In the genomic region with DNA sequence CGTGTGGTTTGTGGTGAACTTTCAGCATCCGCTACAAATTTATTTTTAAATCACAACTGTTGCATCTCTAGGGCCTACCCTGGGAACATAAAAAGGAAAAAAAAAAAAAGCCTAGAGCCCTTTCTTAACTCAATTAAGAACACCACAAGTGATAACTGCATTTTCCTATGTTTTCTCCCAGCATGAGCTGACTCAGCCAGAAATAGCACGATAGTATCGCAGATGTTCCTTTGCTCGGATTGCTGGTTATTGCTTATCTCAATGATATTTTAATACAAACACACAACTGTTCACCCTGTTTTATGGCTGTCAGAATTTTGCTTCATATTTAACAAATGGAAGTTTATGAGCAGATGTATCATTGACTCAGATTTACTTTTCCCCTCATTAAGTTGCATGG, we compare ENCODE assay signal across 19 cellular contexts.
DNase-seq lines count a peak whose midpoint lies in the region; ATAC-seq, FAIRE-seq and TF ChIP-seq lines count a peak whose summit lies in the region.
"Had no signal": no experiment of that assay in that cellular context is flagged by ENCODE, and none has a peak within 500 bp of the region (broad histone marks: within the 10 kb centered on the region; RNA-seq: fewer than 3 reads in every experiment).

No MANE protein-coding gene starts in this region.

- no peak overlapping the region for H3K27ac Mint-ChIP-seq in activated naive CD8-positive, alpha-beta T cell treated with anti-CD3 and anti-CD28 coated beads, Interleukin-2, amount 10 ng/mL, durations not matched to agents 7 days and 5 days
- H3K27ac Mint-ChIP-seq in activated naive CD8-positive, alpha-beta T cell treated with anti-CD3 and anti-CD28 coated beads, Interleukin-2, amount 50 U/mL, for 24 hours, result no peak overlapping the region
- H3K27ac Mint-ChIP-seq: CD8-positive, alpha-beta memory T cell; HFFc6 had no signal

- BruUV-seq in OCI-LY7 (replicated peaks; lab: Mats Ljungman, UMichigan), result no TSS peak

- H3K36me3 Mint-ChIP-seq in activated naive CD8-positive, alpha-beta T cell treated with anti-CD3 and anti-CD28 coated beads, Interleukin-2, amount 10 ng/mL, durations not matched to agents 7 days and 5 days, result no peaks in the 10 kb centered on the region
- no peaks in the 10 kb centered on the region for H3K36me3 Mint-ChIP-seq in activated naive CD8-positive, alpha-beta T cell treated with anti-CD3 and anti-CD28 coated beads, Interleukin-2, amount 50 U/mL, for 24 hours (ENCODE audit: low read depth)
- H3K36me3 Mint-ChIP-seq: CD8-positive, alpha-beta memory T cell had no signal

- H4K20me1 ChIP-seq in OCI-LY7 (ENCODE audit: insufficient read depth, low read length), result no peaks in the 10 kb centered on the region

- H3K27me3 Mint-ChIP-seq in activated naive CD8-positive, alpha-beta T cell treated with anti-CD3 and anti-CD28 coated beads, Interleukin-2, amount 10 ng/mL, durations not matched to agents 7 days and 5 days, result peaks cover 8% of the 10 kb centered on the region
- H3K27me3 Mint-ChIP-seq in activated naive CD8-positive, alpha-beta T cell treated with anti-CD3 and anti-CD28 coated beads, Interleukin-2, amount 50 U/mL, for 24 hours, result no peaks in the 10 kb centered on the region

- no peak for FAIRE-seq in H54 (lab: Jason Lieb, UNC)
- FAIRE-seq: A204.1, GM12892, H1, HepG2, HTR-8/SVneo had no signal

- H3K27ac ChIP-seq in OCI-LY7 (ENCODE audit: low read depth, low read length, poor library complexity, severe bottlenecking), result no peak overlapping the region

- H3K79me2 ChIP-seq in OCI-LY7 (ENCODE audit: insufficient read depth, low read depth, low read length), result no peaks in the 10 kb centered on the region

- H3K4me3 Mint-ChIP-seq in activated naive CD8-positive, alpha-beta T cell treated with anti-CD3 and anti-CD28 coated beads, Interleukin-2, amount 10 ng/mL, durations not matched to agents 7 days and 5 days, result peak overlapping the region; percentile 13
- H3K4me3 Mint-ChIP-seq in activated naive CD8-positive, alpha-beta T cell treated with anti-CD3 and anti-CD28 coated beads, Interleukin-2, amount 50 U/mL, for 24 hours, result no peak overlapping the region
- H3K4me3 Mint-ChIP-seq: CD8-positive, alpha-beta memory T cell; HFFc6 had no signal

- peak overlapping the region; percentile 52; the same call in 1 of the 2 replicates for H2AFZ ChIP-seq in OCI-LY7 (ENCODE audit: low read length)

- no peak overlapping the region for H3K4me2 ChIP-seq in OCI-LY7 (ENCODE audit: low read length)

- CTCF ChIA-PET in OCI-LY7 (lab: Charles Lee; ENCODE audit: unreplicated experiment), result interaction anchor here (0.8 kb wide), 1 partner anchor 9 kb away, joined by 3 read pairs; no protein-coding TSS in a partner anchor

- peaks cover 4% of the 10 kb centered on the region for H3K9me3 Mint-ChIP-seq in activated naive CD8-positive, alpha-beta T cell treated with anti-CD3 and anti-CD28 coated beads, Interleukin-2, amount 10 ng/mL, durations not matched to agents 7 days and 5 days
- H3K9me3 Mint-ChIP-seq in activated naive CD8-positive, alpha-beta T cell treated with anti-CD3 and anti-CD28 coated beads, Interleukin-2, amount 50 U/mL, for 24 hours, result no peaks in the 10 kb centered on the region

- POLR2A ChIA-PET in activated naive CD8-positive, alpha-beta T cell treated with anti-CD3 and anti-CD28 coated beads, Interleukin-2, amount 10 ng/mL, durations not matched to agents 7 days and 5 days (lab: Charles Lee), result no interaction called here
- POLR2A ChIA-PET in OCI-LY7 (lab: Charles Lee), result interaction anchor here (0.6 to 1.5 kb wide), 4 partner anchors 10 to 720 kb away, joined by 3 to 4 read pairs (median 3); no protein-coding TSS in a partner anchor

- no peak overlapping the region for H3K4me3 ChIP-seq in OCI-LY7 (ENCODE audit: low read depth, low read length, poor library complexity, severe bottlenecking)

- no peak for ATAC-seq in activated naive CD8-positive, alpha-beta T cell treated with anti-CD3 and anti-CD28 coated beads, Interleukin-2, amount 10 ng/mL, durations not matched to agents 7 days and 5 days (ENCODE audit: low read depth)
- ATAC-seq in activated naive CD8-positive, alpha-beta T cell treated with anti-CD3 and anti-CD28 coated beads, Interleukin-2, amount 50 U/mL, for 24 hours, result no peak
- ATAC-seq: HepG2 had no signal

- H3K9me2 ChIP-seq in OCI-LY7 (ENCODE audit: insufficient read depth, low read length), result no peaks in the 10 kb centered on the region

- H3K4me1 Mint-ChIP-seq in activated naive CD8-positive, alpha-beta T cell treated with anti-CD3 and anti-CD28 coated beads, Interleukin-2, amount 10 ng/mL, durations not matched to agents 7 days and 5 days, result peaks cover 11% of the 10 kb centered on the region
- H3K4me1 Mint-ChIP-seq in activated naive CD8-positive, alpha-beta T cell treated with anti-CD3 and anti-CD28 coated beads, Interleukin-2, amount 50 U/mL, for 24 hours, result peaks cover 11% of the 10 kb centered on the region

- H3K4me1 ChIP-seq in OCI-LY7 (ENCODE audit: insufficient read depth, low read length, poor library complexity, severe bottlenecking), result peaks cover 39% of the 10 kb centered on the region
- H3K4me1 ChIP-seq: BE2C, Caco-2 had no signal

- TF ChIP-seq POLR2A in H54 (IDR thresholded peaks at IDR 0.05; ENCODE audit: low read depth, low read length), result no peak

- intact Hi-C loops in OCI-LY7 (cut with micrococcal nuclease; ENCODE audit: unreplicated experiment), result no loop called here

- DNase-seq in activated naive CD8-positive, alpha-beta T cell treated with anti-CD3 and anti-CD28 coated beads, Interleukin-2, amount 10 ng/mL, durations not matched to agents 7 days and 5 days, result no peak
- no peak for DNase-seq in activated naive CD8-positive, alpha-beta T cell treated with anti-CD3 and anti-CD28 coated beads, Interleukin-2, amount 50 U/mL, for 24 hours
- DNase-seq in OCI-LY7 (ENCODE audit: low spot score), result no peak
- DNase-seq in myocyte (ENCODE audit: low read depth), result peak; percentile 30
- no peak for DNase-seq in RKO (ENCODE audit: low spot score)
- no peak for DNase-seq in H54 (ENCODE audit: insufficient read length, low spot score)
- DNase-seq in activated effector memory CD4-positive, alpha-beta T cell treated with Interleukin-2 at 50 U/mL for 16 hours, result no peak
- DNase-seq: BE2C; Caco-2; CD8-positive, alpha-beta memory T cell; DND-41; GDM1; HCEC 1CT; HFFc6 had no signal

- H3K36me3 ChIP-seq in OCI-LY7 (ENCODE audit: insufficient read depth, low read length), result no peaks in the 10 kb centered on the region
- H3K36me3 ChIP-seq: BE2C had no signal

- H3K9me3 ChIP-seq in OCI-LY7 (ENCODE audit: low read length), result peaks cover 3% of the 10 kb centered on the region; the same call in 1 of the 2 replicates
- H3K9me3 ChIP-seq: BE2C, Caco-2 had no signal

- TF ChIP-seq CTCF in OCI-LY7 (conservative IDR thresholded peaks at IDR 0.05; ENCODE audit: low read length), result no peak
